In genomic region chr11:62664405-62665074, GRCh38 we compare ENCODE assay signal across 8 cellular contexts. TPM values are rescaled to one million over a fixed set of nuclear protein-coding genes. Genes with fewer than 3 reads are reported as not detected.
DNase-seq lines count a peak whose midpoint lies in the region; ATAC-seq and TF ChIP-seq lines count a peak whose summit lies in the region.

No MANE protein-coding gene starts in this region.

- H3K27me3 ChIP-seq in breast epithelium = no peaks in the 10 kb centered on the region

- in situ Hi-C loops in G401 (cut with HindIII; ENCODE audit: low sequenced_read_pairs) = no loop called here
- in situ Hi-C loops in SK-MEL-5 (cut with HindIII; ENCODE audit: low pct_unique_long_range_greater_than_20kb, low sequenced_read_pairs) = no loop called here

- TF ChIP-seq CTCF in breast epithelium (IDR thresholded peaks at IDR 0.05) = no peak

- peak; percentile 71 for DNase-seq in G401 (ENCODE audit: low spot score)
- DNase-seq in KG1 (lab: John Stamatoyannopoulos, UW) = peak; percentile 91
- DNase-seq in SK-MEL-5 (ENCODE audit: low read depth, low spot score) = peak; percentile 53
- peak; percentile 54 to 61 for DNase-seq in breast epithelium (ENCODE audit: low spot score in 2 of 2)
- peak; percentile 74 for DNase-seq in kidney glomerular epithelial cell (lab: John Stamatoyannopoulos, UW)
- peak; percentile 28 to 38 for DNase-seq in stimulated activated CD4-positive, alpha-beta T cell treated with anti-CD3 and anti-CD28 coated beads, Interleukin-4, amount 100 ng/mL, for 48 hours (ENCODE audit: low read depth in 2 of 2)
- DNase-seq in globus pallidus (ENCODE audit: low spot score) = no peak

- peaks cover 8 to 19% of the 10 kb centered on the region in 2 donors for H3K4me1 ChIP-seq in breast epithelium

- H3K9me3 ChIP-seq in breast epithelium = no peaks in the 10 kb centered on the region

- intact Hi-C loops in breast epithelium (cut with DNase I; ENCODE audit: low total_unique reads) = no loop called here

- ATAC-seq in GM21717 (IDR thresholded peaks at IDR 0.05; ENCODE audit: unreplicated experiment) = peak; percentile 25

- no peak for TF ChIP-seq POLR2A in breast epithelium (IDR thresholded peaks at IDR 0.05)

- no peaks in the 10 kb centered on the region for H3K36me3 ChIP-seq in breast epithelium

- H3K27ac ChIP-seq in breast epithelium = peak overlapping the region; percentile 89 to 93

- peak overlapping the region; percentile 62 to 85 (median 83) for H3K4me3 ChIP-seq in breast epithelium

RNA-seq across cellular contexts. Expression of gene C11orf98, which starts 0.5 kb away (rescaled TPM):
- 117 and 157 TPM in 2 replicates for total RNA-seq in G401 (2014; rRNA removed; shearing (Covaris generic))
- total RNA-seq in SK-MEL-5 (2014; rRNA removed; shearing (Covaris generic)) = 48.5 and 73.7 TPM in 2 replicates
- polyA plus RNA-seq in SK-MEL-5 (2015; cell fraction: cytosol; rRNA removed) = 40.8 and 55.5 TPM in 2 replicates
- 41.3 and 43.5 TPM in 2 replicates for polyA plus RNA-seq in SK-MEL-5 (2015; cell fraction: nucleus; rRNA removed)
- 10 to 100 TPM; 22.9 to 42.9 (median 25.2) TPM for total RNA-seq in breast epithelium

RNA-seq across cellular contexts. Expression of gene CSKMT, which starts 0.6 kb away (rescaled TPM):
- 12.7 and 13.5 TPM in 2 replicates for total RNA-seq in G401 (2014; rRNA removed; shearing (Covaris generic))
- 4.5 and 6.5 TPM in 2 replicates for total RNA-seq in SK-MEL-5 (2014; rRNA removed; shearing (Covaris generic))
- 1.7 and 2.0 TPM in 2 replicates for polyA plus RNA-seq in SK-MEL-5 (2015; cell fraction: cytosol; rRNA removed)
- 9.7 and 26.8 TPM in 2 replicates for polyA plus RNA-seq in SK-MEL-5 (2015; cell fraction: nucleus; rRNA removed)
- 10 to 100 TPM in 1 of 3 donors, 1 to 10 TPM in 2; 5.4 to 16.1 (median 5.8) TPM for total RNA-seq in breast epithelium

RNA-seq across cellular contexts. Expression of gene UQCC3, which starts 6.9 kb away (rescaled TPM):
- 23.0 and 28.7 TPM in 2 replicates for total RNA-seq in G401 (2014; rRNA removed; shearing (Covaris generic))
- total RNA-seq in SK-MEL-5 (2014; rRNA removed; shearing (Covaris generic)) = 10.2 and 10.3 TPM in 2 replicates
- 9.0 and 11.2 TPM in 2 replicates for polyA plus RNA-seq in SK-MEL-5 (2015; cell fraction: cytosol; rRNA removed)
- 3.1 and 4.0 TPM in 2 replicates for polyA plus RNA-seq in SK-MEL-5 (2015; cell fraction: nucleus; rRNA removed)
- total RNA-seq in breast epithelium = 1 to 10 TPM; 7.4 to 9.8 (median 8.3) TPM

RNA-seq across cellular contexts. Expression of gene LBHD1, which starts 7.5 kb away (rescaled TPM):
- total RNA-seq in G401 (2014; rRNA removed; shearing (Covaris generic)) = 1.8 and 3.7 TPM in 2 replicates
- 3.6 and 3.9 TPM in 2 replicates for total RNA-seq in SK-MEL-5 (2014; rRNA removed; shearing (Covaris generic))
- 3.7 and 6.2 TPM in 2 replicates for polyA plus RNA-seq in SK-MEL-5 (2015; cell fraction: cytosol; rRNA removed)
- polyA plus RNA-seq in SK-MEL-5 (2015; cell fraction: nucleus; rRNA removed) = 35.2 and 41.0 TPM in 2 replicates
- 1 to 10 TPM; 4.3 to 6.0 (median 5.6) TPM for total RNA-seq in breast epithelium

RNA-seq across cellular contexts. Expression of gene INTS5, which starts 11.4 kb away (rescaled TPM):
- total RNA-seq in G401 (2014; rRNA removed; shearing (Covaris generic)) = 30.0 and 33.5 TPM in 2 replicates
- total RNA-seq in SK-MEL-5 (2014; rRNA removed; shearing (Covaris generic)) = 11.8 and 14.1 TPM in 2 replicates
- polyA plus RNA-seq in SK-MEL-5 (2015; cell fraction: cytosol; rRNA removed) = 22.6 and 28.1 TPM in 2 replicates
- polyA plus RNA-seq in SK-MEL-5 (2015; cell fraction: nucleus; rRNA removed) = 5.7 and 6.5 TPM in 2 replicates
- 10 to 100 TPM; 14.6 to 19.0 (median 18.4) TPM for total RNA-seq in breast epithelium
